In the genomic region with DNA sequence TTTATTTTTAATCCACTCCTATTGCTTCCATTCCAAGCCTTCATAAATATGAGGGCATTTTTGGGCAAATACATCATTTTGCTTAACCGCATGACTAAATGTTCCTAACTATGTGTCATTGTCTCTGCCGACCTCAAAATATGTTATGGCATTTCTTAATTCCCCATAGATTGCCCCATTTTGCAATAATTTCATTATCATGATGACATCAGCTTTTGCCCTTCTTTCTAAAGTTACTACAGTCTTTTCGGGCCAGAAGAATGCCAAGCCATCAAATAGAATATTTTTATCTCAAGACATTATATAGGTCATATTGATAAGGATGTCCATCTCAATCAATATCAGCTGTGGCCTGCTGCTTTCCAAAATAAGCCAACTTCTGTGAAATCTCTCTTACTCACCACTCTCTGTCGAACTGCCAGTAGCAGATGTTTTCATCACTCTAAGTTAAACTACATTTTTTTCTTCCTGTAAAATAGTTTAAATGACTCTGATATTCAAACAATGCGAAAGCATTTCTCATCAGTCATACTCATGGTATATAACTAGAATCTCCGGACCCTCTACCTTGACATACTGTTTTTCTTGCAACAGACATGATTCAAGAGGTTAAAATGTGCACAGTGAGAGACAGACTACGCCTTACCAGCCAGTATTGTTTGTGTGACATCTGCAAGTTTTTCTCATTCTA, we compare ENCODE assay signal across 20 cellular contexts.
A peak's percentile ranks its signal among the peaks of the same experiment; 100 is the strongest.
DNase-seq lines count a peak whose midpoint lies in the region; ATAC-seq and TF ChIP-seq lines count a peak whose summit lies in the region.
"Had no signal": no experiment of that assay in that cellular context is flagged by ENCODE, and none has a peak within 500 bp of the region (broad histone marks: within the 10 kb centered on the region; RNA-seq: fewer than 3 reads in every experiment).

No MANE protein-coding gene starts in this region.

- H3K4me1 ChIP-seq in right lobe of liver = no peaks in the 10 kb centered on the region
- H3K4me1 ChIP-seq: gastroesophageal sphincter had no signal

- ATAC-seq in HG03159 (IDR thresholded peaks at IDR 0.05; ENCODE audit: unreplicated experiment) = no peak
- no peak for ATAC-seq in right lobe of liver
- no peak for ATAC-seq in stimulated activated naive CD8-positive, alpha-beta T cell treated with anti-CD3 and anti-CD28 coated beads, Interleukin-15, Interleukin-2, amounts not matched to agents 100 U/mL and 50 U/mL, for 24 hours
- ATAC-seq: gastroesophageal sphincter, Panc1, T-helper 17 cell had no signal

- DNase-seq in AG04450 (ENCODE audit: low read depth, low spot score) (peak; percentile 52), HFF-Myc (ENCODE audit: extremely low read depth, low read depth) (peak; percentile 3), T1000 (lab: John Stamatoyannopoulos, UW) (peak; percentile 41), foreskin fibroblast (peak; percentile 57 to 91), erythroblast (lab: John Stamatoyannopoulos, UW) (no peak), right lobe of liver (no peak)
- DNase-seq in stimulated activated naive CD8-positive, alpha-beta T cell treated with anti-CD3 and anti-CD28 coated beads, Interleukin-15, Interleukin-2, amounts not matched to agents 100 U/mL and 50 U/mL, for 24 hours = no peak
- DNase-seq: activated CD4-positive, alpha-beta T cell treated with anti-CD3 and anti-CD28 coated beads for 48 hours; activated T-cell treated with anti-CD3 and anti-CD28 coated beads, Interleukin-2, amount 50 U/mL, for 1 hour; amniotic stem cell; DMS 273 treated with DMSO at 0.1 percent for 48 hours; dorsolateral prefrontal cortex; immature natural killer cell; NCI-H1436; NCI-H510A treated with DMSO at 0.1 percent for 48 hours; posterior cingulate gyrus; T-helper 17 cell had no signal

- TF ChIP-seq POLR2A in erythroblast (IDR thresholded peaks at IDR 0.05; ENCODE audit: low read length) (no peak), right lobe of liver (IDR thresholded peaks at IDR 0.05) (no peak)

- intact Hi-C loops in right lobe of liver (cut with DNase I) = no loop called here

- no peaks in the 10 kb centered on the region for H3K36me3 ChIP-seq in right lobe of liver
- H3K36me3 ChIP-seq: gastroesophageal sphincter had no signal

- H3K27ac ChIP-seq in AG04450 (ENCODE audit: low read depth, low read length) = no peak overlapping the region
- no peak overlapping the region for H3K27ac ChIP-seq in right lobe of liver
- H3K27ac ChIP-seq: dorsolateral prefrontal cortex, gastroesophageal sphincter had no signal

- CTCF ChIA-PET in AG04450 (lab: Charles Lee) = interaction anchor here (1.2 kb wide), 1 partner anchor 155 kb away, joined by 3 read pairs; no protein-coding TSS in a partner anchor

- POLR2A ChIA-PET in AG04450 (lab: Yijun Ruan, JAX) = interaction anchor here (0.8 to 1.3 kb wide), 3 partner anchors 129 to 895 kb away, joined by 3 to 5 read pairs (median 3); no protein-coding TSS in a partner anchor

- whole genome bisulfite sequencing in right lobe of liver (ENCODE audit: insufficient coverage, low coverage, low lambda C conversion rate, missing lambda C conversion rate) = 46% methylated on average over 7 of the region's 7 CpGs

- H3K4me3 ChIP-seq in AG04450 (ENCODE audit: low read depth, low read length) (no peak overlapping the region), HFF-Myc (replicated peaks; ENCODE audit: low read depth, low read length) (no peak overlapping the region), foreskin fibroblast (ENCODE audit: low read depth in 1 of 2, low read length in 2 of 2) (no peak overlapping the region), right lobe of liver (no peak overlapping the region)
- H3K4me3 ChIP-seq: dorsolateral prefrontal cortex, gastroesophageal sphincter had no signal

- H3K9me3 ChIP-seq in AG04450 (ENCODE audit: control insufficient read depth, insufficient read depth, low read length) = no peaks in the 10 kb centered on the region
- H3K9me3 ChIP-seq in right lobe of liver = no peaks in the 10 kb centered on the region
- H3K9me3 ChIP-seq: gastroesophageal sphincter had no signal

- no peaks in the 10 kb centered on the region for H3K27me3 ChIP-seq in AG04450 (ENCODE audit: control insufficient read depth, insufficient read depth, low read length)
- no peaks in the 10 kb centered on the region for H3K27me3 ChIP-seq in right lobe of liver
- H3K27me3 ChIP-seq: dorsolateral prefrontal cortex, gastroesophageal sphincter had no signal

- TF ChIP-seq CTCF in AG04450 (IDR thresholded peaks at IDR 0.05; ENCODE audit: low read depth, low read length) (no peak), HFF-Myc (IDR thresholded peaks at IDR 0.05; ENCODE audit: low read depth, low read length, missing control alignments) (no peak), foreskin fibroblast (IDR thresholded peaks at IDR 0.05; ENCODE audit: low read depth, low read length) (no peak), right lobe of liver (IDR thresholded peaks at IDR 0.05) (no peak)

Comparison
In these comparisons a context has a peak if more than half of its experiments do, and no peak if none do; other contexts are left out.
1. DNase-seq: peak in AG04450 (single experiment), HFF-Myc (single experiment), T1000 (single experiment) and foreskin fibroblast (2 of 2); none in erythroblast (0 of 2), right lobe of liver (0 of 3) and stimulated activated naive CD8-positive, alpha-beta T cell treated with anti-CD3 and anti-CD28 coated beads, Interleukin-15, Interleukin-2, amounts not matched to agents 100 U/mL and 50 U/mL, for 24 hours (single experiment).